ENCODE assay signal across 15 cellular contexts in the genomic region with DNA sequence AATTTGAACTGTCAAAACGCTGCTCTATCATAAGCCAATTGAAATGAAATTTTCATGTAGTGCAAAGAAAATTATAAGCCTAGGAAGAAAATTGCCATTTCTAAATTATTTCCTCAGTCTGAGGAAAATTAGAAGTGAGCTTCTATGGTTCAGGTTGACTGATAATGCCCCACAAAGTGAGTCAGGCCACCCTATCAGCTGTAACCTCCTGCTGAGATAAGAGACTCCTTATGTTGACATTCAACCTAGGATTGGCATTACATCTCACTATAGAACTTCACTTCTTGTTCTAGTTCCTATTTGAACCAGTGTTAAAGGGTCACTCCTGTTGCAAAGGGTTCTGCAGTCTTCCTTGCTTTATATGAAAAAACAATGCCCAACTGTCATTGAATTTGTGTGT.
"Had no signal": no experiment of that assay in that cellular context is flagged by ENCODE, and none has a peak within 500 bp of the region (broad histone marks: within the 10 kb centered on the region; RNA-seq: fewer than 3 reads in every experiment).

No MANE protein-coding gene starts in this region.

- H3K4me1 ChIP-seq: breast epithelium, right atrium auricular region had no signal

- H3K27ac ChIP-seq: breast epithelium, right atrium auricular region, transverse colon had no signal

- H3K4me3 ChIP-seq: breast epithelium, right atrium auricular region, transverse colon had no signal

- H3K9me3 ChIP-seq: breast epithelium, right atrium auricular region, transverse colon had no signal

- H3K27me3 ChIP-seq: breast epithelium, right atrium auricular region, transverse colon had no signal

- H3K36me3 ChIP-seq: breast epithelium, right atrium auricular region, transverse colon had no signal

- DNase-seq: activated CD4-positive, alpha-beta T cell treated with anti-CD3 and anti-CD28 coated beads, Interleukin-2, amount 50 U/mL, for 1 hour; activated CD8-positive, alpha-beta memory T cell treated with anti-CD3 and anti-CD28 coated beads for 24 hours; activated naive CD4-positive, alpha-beta T cell; aorta; dermis blood vessel endothelial cell; effector memory CD8-positive, alpha-beta T cell; foreskin melanocyte; head of caudate nucleus; immature natural killer cell; occipital lobe; stimulated activated CD4-positive, alpha-beta T cell treated with anti-CD3 and anti-CD28 coated beads, Interleukin-4, amount 100 ng/mL, for 24 hours; stimulated activated naive CD4-positive, alpha-beta T cell treated with Interleukin-2 at 50 U/mL for 16 hours; transverse colon had no signal
